ENCODE assay signal across 17 cellular contexts in genomic region chr16:17320009-17320408, GRCh38.
DNase-seq lines count a peak whose midpoint lies in the region; ATAC-seq and TF ChIP-seq lines count a peak whose summit lies in the region.
"Had no signal": no experiment of that assay in that cellular context is flagged by ENCODE, and none has a peak within 500 bp of the region (broad histone marks: within the 10 kb centered on the region; RNA-seq: fewer than 3 reads in every experiment).

No MANE protein-coding gene starts in this region.

- H3K4me3 Mint-ChIP-seq in CD14-positive monocyte (peak overlapping the region in 1 of 2 donors; percentile 59), T-helper 17 cell (no peak overlapping the region), naive B cell (peak overlapping the region in 3 of 8 donors; percentile 3 to 22 (median 3))
- H3K4me3 Mint-ChIP-seq in CD4-positive, alpha-beta memory T cell: no peak overlapping the region

- H3K27ac ChIP-seq in CD4-positive, alpha-beta memory T cell (ENCODE audit: low read depth, low read length): no peak overlapping the region
- no peak overlapping the region for H3K27ac ChIP-seq in adrenal gland
- H3K27ac ChIP-seq: BLaER1, KMS-11 had no signal

- POLR2A ChIA-PET in CD4-positive, alpha-beta memory T cell (lab: Charles Lee; ENCODE audit: partially characterized antibody): interaction anchor here (0.7 kb wide), 1 partner anchor 133 kb away, joined by 3 read pairs; no protein-coding TSS in a partner anchor

- H3K27ac Mint-ChIP-seq in CD14-positive monocyte (peak overlapping the region; percentile 73 to 96 (median 83)), T-helper 17 cell (peak overlapping the region; percentile 67), naive B cell (peak overlapping the region in 4 of 6 donors; percentile 51 to 92 (median 83))
- H3K27ac Mint-ChIP-seq in CD4-positive, alpha-beta memory T cell: peak overlapping the region in 4 of 7 donors; percentile 23 to 47 (median 34)

- TF ChIP-seq CTCF in CD14-positive monocyte (IDR thresholded peaks at IDR 0.05) (no peak), adrenal gland (IDR thresholded peaks at IDR 0.05) (no peak)

- CTCF ChIA-PET in CD4-positive, alpha-beta memory T cell (lab: Charles Lee; ENCODE audit: partially characterized antibody): no interaction called here

- DNase-seq in CD14-positive monocyte (ENCODE audit: low spot score) (no peak), T-helper 17 cell (no peak), naive B cell (no peak), SKM-1 (lab: John Stamatoyannopoulos, UW; ENCODE audit: unreplicated experiment) (no peak), NCI-H82 treated with DMSO at 0.1 percent for 48 hours (lab: John Stamatoyannopoulos, UW; ENCODE audit: unreplicated experiment) (no peak), adrenal gland (no peak), pons (ENCODE audit: low spot score) (no peak)
- no peak for DNase-seq in CD4-positive, alpha-beta memory T cell
- DNase-seq: GF-D8, H7, NCI-H187 treated with DMSO at 0.1 percent for 48 hours, NCI-H446 treated with DMSO at 0.1 percent for 48 hours, NCI-H748 treated with DMSO at 0.1 percent for 48 hours, SHP77 treated with DMSO at 0.1 percent for 48 hours had no signal

- WGBS in adrenal gland, 4 donors: 59 to 72% (median 66%) methylated on average over 3 of the region's 3 CpGs

- no peak for TF ChIP-seq POLR2A in adrenal gland (IDR thresholded peaks at IDR 0.05)

- H3K9me3 Mint-ChIP-seq in CD14-positive monocyte (peaks cover 0 to 2% (median 0%) of the 10 kb centered on the region in 7 donors), naive B cell (peaks cover 0 to 4% (median 0%) of the 10 kb centered on the region in 7 donors)
- H3K9me3 Mint-ChIP-seq in CD4-positive, alpha-beta memory T cell: no peaks in the 10 kb centered on the region

- no peaks in the 10 kb centered on the region for H3K4me1 ChIP-seq in CD4-positive, alpha-beta memory T cell (ENCODE audit: insufficient read depth, low read length)
- peaks cover 0 to 27% of the 10 kb centered on the region in 2 donors for H3K4me1 ChIP-seq in adrenal gland (replicated peaks in 1 of 2)

- no peaks in the 10 kb centered on the region for H3K36me3 ChIP-seq in CD4-positive, alpha-beta memory T cell (ENCODE audit: insufficient read depth, low read length)
- no peaks in the 10 kb centered on the region for H3K36me3 ChIP-seq in adrenal gland (replicated peaks in 1 of 2)

- no peak for ATAC-seq in T-helper 17 cell
- ATAC-seq in naive B cell (ENCODE audit: low read depth in 2 of 2): peak; percentile 49 to 52
- ATAC-seq: HepG2 had no signal

- H3K27me3 Mint-ChIP-seq in CD14-positive monocyte (ENCODE audit: low read depth in 3 of 3) (peaks cover 0 to 3% (median 3%) of the 10 kb centered on the region in 3 donors), T-helper 17 cell (no peaks in the 10 kb centered on the region), naive B cell (no peaks in the 10 kb centered on the region)
- no peaks in the 10 kb centered on the region for H3K27me3 Mint-ChIP-seq in CD4-positive, alpha-beta memory T cell

- H3K27me3 ChIP-seq in CD4-positive, alpha-beta memory T cell (ENCODE audit: insufficient read depth, low read length): no peaks in the 10 kb centered on the region
- no peaks in the 10 kb centered on the region for H3K27me3 ChIP-seq in adrenal gland
- H3K27me3 ChIP-seq: BLaER1 had no signal

- H3K9me3 ChIP-seq in CD4-positive, alpha-beta memory T cell (ENCODE audit: control insufficient read depth in 1 of 2, low read length in 2 of 2): no peaks in the 10 kb centered on the region
- H3K9me3 ChIP-seq in T-helper 17 cell (ENCODE audit: control insufficient read depth, low read length, poor library complexity, severe bottlenecking) (no peaks in the 10 kb centered on the region), adrenal gland (replicated peaks in 1 of 3) (no peaks in the 10 kb centered on the region)
- H3K9me3 ChIP-seq: BLaER1 had no signal

- H3K36me3 Mint-ChIP-seq in CD14-positive monocyte (peaks cover 6 to 7% of the 10 kb centered on the region in 2 donors), T-helper 17 cell (ENCODE audit: low read depth) (no peaks in the 10 kb centered on the region), naive B cell (no peaks in the 10 kb centered on the region)
- peaks cover 0 to 4% of the 10 kb centered on the region in 2 donors for H3K36me3 Mint-ChIP-seq in CD4-positive, alpha-beta memory T cell

- no peak overlapping the region for H3K4me3 ChIP-seq in CD4-positive, alpha-beta memory T cell (ENCODE audit: low read length in 2 of 2)
- no peak overlapping the region for H3K4me3 ChIP-seq in adrenal gland
- H3K4me3 ChIP-seq: BLaER1 had no signal

- intact Hi-C loops in CD14-positive monocyte (cut with micrococcal nuclease): loop anchor here (2.0 to 10.0 kb wide), 4 partner anchors 23 to 63 kb away; no protein-coding TSS in a partner anchor
- intact Hi-C loops in CD4-positive, alpha-beta memory T cell (cut with micrococcal nuclease): no loop called here
- intact Hi-C loops in adrenal gland (cut with DNase I): no loop called here

- peaks cover 72% of the 10 kb centered on the region for H3K4me1 Mint-ChIP-seq in CD14-positive monocyte
- H3K4me1 Mint-ChIP-seq in CD4-positive, alpha-beta memory T cell: peaks cover 14 to 36% (median 25%) of the 10 kb centered on the region in 4 donors
- peaks cover 36% of the 10 kb centered on the region for H3K4me1 Mint-ChIP-seq in T-helper 17 cell
- H3K4me1 Mint-ChIP-seq in naive B cell: peaks cover 57 to 91% (median 72%) of the 10 kb centered on the region in 3 donors

Comparison
In these comparisons a context has a peak if more than half of its experiments do, and no peak if none do; other contexts are left out.
1. intact Hi-C loops: an anchor here in CD14-positive monocyte (2.0 to 10.0 kb wide); none called in CD4-positive, alpha-beta memory T cell and adrenal gland.